ENCODE assay signal across 33 cellular contexts in genomic region chr12:54566792-54567191, GRCh38. TPM values are rescaled to one million over a fixed set of nuclear protein-coding genes. Genes with fewer than 3 reads are reported as not detected.
"Had no signal": no experiment of that assay in that cellular context is flagged by ENCODE, and none has a peak within 500 bp of the region (broad histone marks: within the 10 kb centered on the region; RNA-seq: fewer than 3 reads in every experiment).

No MANE protein-coding gene starts in this region.

- H3K9ac ChIP-seq: SK-N-SH had no signal

- H3K9me3 ChIP-seq: ascending aorta, breast epithelium, Peyer's patch, SJSA1, SK-N-SH had no signal

- H3K36me3 ChIP-seq: breast epithelium, Peyer's patch, SJSA1 had no signal

- H3K4me3 ChIP-seq: ascending aorta, breast epithelium, Peyer's patch, SJSA1 had no signal

- H3K27ac ChIP-seq: breast epithelium, Peyer's patch, SJSA1 had no signal

- H3K27ac Mint-ChIP-seq: activated CD4-positive, alpha-beta T cell treated with anti-CD3 and anti-CD28 coated beads for 36 hours; activated CD4-positive, alpha-beta T cell treated with anti-CD3 and anti-CD28 coated beads, Interleukin-2, amount 10 ng/mL, durations not matched to agents 7 days and 5 days; activated CD8-positive, alpha-beta T cell treated with anti-CD3 and anti-CD28 coated beads, Interleukin-2, amount 10 ng/mL, durations not matched to agents 7 days and 5 days; activated naive CD4-positive, alpha-beta T cell treated with anti-CD3 and anti-CD28 coated beads, Interleukin-2, amount 50 U/mL, for 24 hours; activated naive CD8-positive, alpha-beta T cell treated with anti-CD3 and anti-CD28 coated beads, Interleukin-2, amount 10 ng/mL, durations not matched to agents 7 days and 5 days; activated T-helper 2 cell treated with anti-CD3 and anti-CD28 coated beads, Interferon-gamma antibody, Interleukin-2, Interleukin-4, amounts not matched to agents 10 μg/mL and 5 μg/mL and 100 μg/mL, durations not matched to agents 14 hours and 24 hours and 36 hours; T-helper 1 cell treated with Interleukin-12 subunit alpha and Interleukin-12 subunit beta and Interleukin-4 antibody, amounts not matched to agents 30 μg/mL and 1 μg/mL, for 36 hours; T-helper 2 cell treated with Interferon-gamma antibody and Interleukin-4, amounts not matched to agents 5 μg/mL and 100 μg/mL, for 36 hours; WTC11 had no signal

- H3K27me3 Mint-ChIP-seq: activated CD4-positive, alpha-beta T cell treated with anti-CD3 and anti-CD28 coated beads for 36 hours; activated CD4-positive, alpha-beta T cell treated with anti-CD3 and anti-CD28 coated beads, Interleukin-2, amount 10 ng/mL, durations not matched to agents 7 days and 5 days; activated naive CD4-positive, alpha-beta T cell treated with anti-CD3 and anti-CD28 coated beads, Interleukin-2, amount 50 U/mL, for 24 hours; activated naive CD8-positive, alpha-beta T cell treated with anti-CD3 and anti-CD28 coated beads, Interleukin-2, amount 10 ng/mL, durations not matched to agents 7 days and 5 days; activated T-cell treated with anti-CD3 and anti-CD28 coated beads, Interleukin-2, amount 50 U/mL, for 24 hours had no signal

- H3K4me2 ChIP-seq: SK-N-SH had no signal

- DNase-seq: activated CD4-positive, alpha-beta T cell treated with anti-CD3 and anti-CD28 coated beads for 36 hours; activated CD4-positive, alpha-beta T cell treated with anti-CD3 and anti-CD28 coated beads, Interleukin-2, amount 10 ng/mL, durations not matched to agents 7 days and 5 days; activated CD4-positive, alpha-beta T cell treated with anti-CD3 and anti-CD28 coated beads, Interleukin-2, amount 50 U/mL, for 48 hours; activated CD8-positive, alpha-beta T cell treated with anti-CD3 and anti-CD28 coated beads, Interleukin-2, amount 10 ng/mL, durations not matched to agents 7 days and 5 days; activated gamma-delta T cell; activated naive CD4-positive, alpha-beta T cell treated with Interleukin-2 at 50 U/mL for 16 hours; activated naive CD8-positive, alpha-beta T cell treated with anti-CD3 and anti-CD28 coated beads, Interleukin-2, amount 10 ng/mL, durations not matched to agents 7 days and 5 days; activated T-cell treated with anti-CD3 and anti-CD28 coated beads, Interleukin-2, amount 50 U/mL, for 24 hours; amygdala; Karpas-422; NCI-H1105; NCI-H1417 treated with DMSO at 0.1 percent for 48 hours; NCI-H187 treated with DMSO at 0.1 percent for 48 hours; NCI-H2081; NCI-H226; NCI-H446 treated with DMSO at 0.1 percent for 48 hours; NCI-H526; NCI-H748 treated with DMSO at 0.1 percent for 48 hours; NK-92 treated with Interleukin-12 subunit alpha and Interleukin-12 subunit beta, amount 100 ng/mL, for 24 hours; PC-3; Peyer's patch; RPMI8226; SHP77 treated with DMSO at 0.1 percent for 48 hours; SK-N-SH had no signal

- H3K4me3 Mint-ChIP-seq: activated CD4-positive, alpha-beta T cell treated with anti-CD3 and anti-CD28 coated beads for 36 hours; activated CD4-positive, alpha-beta T cell treated with anti-CD3 and anti-CD28 coated beads, Interleukin-2, amount 10 ng/mL, durations not matched to agents 7 days and 5 days; activated CD8-positive, alpha-beta T cell treated with anti-CD3 and anti-CD28 coated beads, Interleukin-2, amount 10 ng/mL, durations not matched to agents 7 days and 5 days; activated naive CD4-positive, alpha-beta T cell treated with anti-CD3 and anti-CD28 coated beads, Interleukin-2, amount 50 U/mL, for 24 hours; activated naive CD8-positive, alpha-beta T cell treated with anti-CD3 and anti-CD28 coated beads, Interleukin-2, amount 10 ng/mL, durations not matched to agents 7 days and 5 days; activated T-cell treated with anti-CD3 and anti-CD28 coated beads, Interleukin-2, amount 50 U/mL, for 24 hours; T-helper 1 cell treated with Interleukin-12 subunit alpha and Interleukin-12 subunit beta and Interleukin-4 antibody, amounts not matched to agents 30 μg/mL and 1 μg/mL, for 36 hours; T-helper 2 cell treated with Interferon-gamma antibody and Interleukin-4, amounts not matched to agents 5 μg/mL and 100 μg/mL, for 36 hours; WTC11 had no signal

- H3K27me3 ChIP-seq: ascending aorta, breast epithelium, Peyer's patch had no signal

- H3K9me2 ChIP-seq: SK-N-SH had no signal

- H3K9me3 Mint-ChIP-seq: activated CD4-positive, alpha-beta T cell treated with anti-CD3 and anti-CD28 coated beads, Interleukin-2, amount 10 ng/mL, durations not matched to agents 7 days and 5 days; activated naive CD4-positive, alpha-beta T cell treated with anti-CD3 and anti-CD28 coated beads, Interleukin-2, amount 50 U/mL, for 24 hours; activated naive CD8-positive, alpha-beta T cell treated with anti-CD3 and anti-CD28 coated beads, Interleukin-2, amount 10 ng/mL, durations not matched to agents 7 days and 5 days; activated T-cell treated with anti-CD3 and anti-CD28 coated beads, Interleukin-2, amount 50 U/mL, for 24 hours; activated T-helper 2 cell treated with anti-CD3 and anti-CD28 coated beads, Interferon-gamma antibody, Interleukin-2, Interleukin-4, amounts not matched to agents 10 μg/mL and 5 μg/mL and 100 μg/mL, durations not matched to agents 14 hours and 24 hours and 36 hours; T-helper 1 cell treated with Interleukin-12 subunit alpha and Interleukin-12 subunit beta and Interleukin-4 antibody, amounts not matched to agents 30 μg/mL and 1 μg/mL, for 36 hours; T-helper 2 cell treated with Interferon-gamma antibody and Interleukin-4, amounts not matched to agents 5 μg/mL and 100 μg/mL, for 36 hours; WTC11 had no signal

- H3K4me1 ChIP-seq: breast epithelium, Peyer's patch, SJSA1 had no signal

- H3K36me3 Mint-ChIP-seq: WTC11 had no signal

RNA-seq across cellular contexts. Expression of gene PDE1B, which starts 17.4 kb away (rescaled TPM):
- total RNA-seq: MCF 10A, PC-3, SJSA1 had no signal
- polyA plus RNA-seq: SK-N-SH had no signal

RNA-seq across cellular contexts. Expression of gene PPP1R1A, which starts 21.7 kb away (rescaled TPM):
- total RNA-seq: activated CD4-positive, alpha-beta T cell treated with anti-CD3 and anti-CD28 coated beads for 36 hours; activated CD4-positive, alpha-beta T cell treated with anti-CD3 and anti-CD28 coated beads, Interleukin-2, amount 10 ng/mL, durations not matched to agents 7 days and 5 days; activated CD8-positive, alpha-beta T cell treated with anti-CD3 and anti-CD28 coated beads, Interleukin-2, amount 10 ng/mL, durations not matched to agents 7 days and 5 days; activated naive CD8-positive, alpha-beta T cell treated with anti-CD3 and anti-CD28 coated beads, Interleukin-2, amount 10 ng/mL, durations not matched to agents 7 days and 5 days; activated T-helper 2 cell treated with anti-CD3 and anti-CD28 coated beads, Interferon-gamma antibody, Interleukin-2, Interleukin-4, amounts not matched to agents 10 μg/mL and 5 μg/mL and 100 μg/mL, durations not matched to agents 14 hours and 24 hours and 36 hours; MCF 10A; PC-3; SJSA1 had no signal
- polyA plus RNA-seq: SK-N-SH had no signal
